In the genomic region with DNA sequence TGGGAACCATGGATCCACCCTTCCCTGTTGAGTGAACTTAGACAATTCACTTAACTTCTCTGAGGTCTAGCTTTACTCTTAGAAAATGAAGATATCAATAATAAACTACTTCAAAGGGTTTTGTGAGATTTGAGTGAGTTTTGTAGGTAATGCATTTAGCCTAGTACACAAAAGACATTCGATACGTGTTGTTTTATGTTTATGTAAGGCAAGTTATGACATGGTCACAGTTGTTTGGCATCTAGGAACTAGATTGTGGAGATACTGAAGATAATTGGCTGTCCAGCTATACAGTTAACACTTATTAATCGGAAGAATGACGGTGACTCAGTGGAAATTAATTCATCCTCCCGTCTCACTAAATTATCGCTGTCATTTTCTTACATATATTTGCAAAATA, we compare ENCODE assay signal across 9 cellular contexts.
"Had no signal": no experiment of that assay in that cellular context is flagged by ENCODE, and none has a peak within 500 bp of the region (broad histone marks: within the 10 kb centered on the region; RNA-seq: fewer than 3 reads in every experiment).

No MANE protein-coding gene starts in this region.

- H3K4me3 ChIP-seq: GM23248, HAP-1, K562 had no signal

- ATAC-seq: HCT116, K562 had no signal

- H3K36me3 ChIP-seq: HAP-1 had no signal

- H3K9me3 ChIP-seq: HAP-1 had no signal

- DNase-seq: GM23248, GOT3, H7, HFFc6, IMR-90 had no signal

- H3K27ac ChIP-seq: GM23248, HL-60 had no signal
